13 cellular contexts compared by ENCODE assay signal in genomic region chr13:73056054-73056962, GRCh38. TPM values are rescaled to one million over a fixed set of nuclear protein-coding genes. Genes with fewer than 3 reads are reported as not detected.
A peak's percentile ranks its signal among the peaks of the same experiment; 100 is the strongest.
DNase-seq lines count a peak whose midpoint lies in the region; ATAC-seq and TF ChIP-seq lines count a peak whose summit lies in the region.
"Had no signal": no experiment of that assay in that cellular context is flagged by ENCODE, and none has a peak within 500 bp of the region (broad histone marks: within the 10 kb centered on the region; RNA-seq: fewer than 3 reads in every experiment).

No MANE protein-coding gene starts in this region.

- no peaks in the 10 kb centered on the region for H3K27me3 ChIP-seq in PC-9 (ENCODE audit: insufficient read depth, low read depth)
- no peaks in the 10 kb centered on the region for H3K27me3 ChIP-seq in fibroblast of lung (ENCODE audit: control insufficient read depth, insufficient read depth, low read length)

- ATAC-seq in HG03108 (IDR thresholded peaks at IDR 0.05; ENCODE audit: unreplicated experiment) (no peak), left cardiac atrium (no peak)

- H3K9me3 ChIP-seq in PC-9 (ENCODE audit: insufficient read depth, low read depth) (no peaks in the 10 kb centered on the region), fibroblast of lung (ENCODE audit: control insufficient read depth, insufficient read depth, low read depth, low read length) (no peaks in the 10 kb centered on the region)

- DNase-seq in GM03348 (ENCODE audit: low spot score) (peak; percentile 42), PC-9 (peak; percentile 48 to 94), fibroblast of lung (ENCODE audit: low read depth in 2 of 2) (peak; percentile 49 to 98), retinal pigment epithelial cell (ENCODE audit: low read depth) (peak; percentile 98), NCI-H146 (lab: John Stamatoyannopoulos, UW) (no peak), left cardiac atrium (no peak), G401 (ENCODE audit: low spot score) (no peak)
- DNase-seq: activated T-cell treated with anti-CD3 and anti-CD28 coated beads, Interleukin-2, amount 50 U/mL, for 1 hour; cortex of kidney; DMS79 treated with DMSO at 0.1 percent for 48 hours; NCI-H774; retina had no signal

- H3K79me2 ChIP-seq in PC-9 (ENCODE audit: low read depth) (peaks cover 31% of the 10 kb centered on the region), fibroblast of lung (ENCODE audit: control insufficient read depth, insufficient read depth, low read length) (no peaks in the 10 kb centered on the region)

- H2AFZ ChIP-seq in PC-9 (no peak overlapping the region), fibroblast of lung (ENCODE audit: low read length) (no peak overlapping the region)

- H3K9ac ChIP-seq in fibroblast of lung (ENCODE audit: insufficient read depth, low read length) = no peak overlapping the region

- H4K20me1 ChIP-seq in PC-9 (ENCODE audit: insufficient read depth) (no peaks in the 10 kb centered on the region), fibroblast of lung (ENCODE audit: control insufficient read depth, extremely low read depth, insufficient read depth, low read length) (no peaks in the 10 kb centered on the region)

- POLR2A ChIA-PET in PC-9 (lab: Charles Lee; ENCODE audit: unreplicated experiment) = interaction anchor here (0.6 to 0.7 kb wide), 4 partner anchors 17 to 666 kb away, joined by 3 to 9 read pairs (median 6); no protein-coding TSS in a partner anchor

- no peaks in the 10 kb centered on the region for H3K9me2 ChIP-seq in PC-9 (ENCODE audit: insufficient read depth)

- H3K27ac ChIP-seq in PC-9 = peak overlapping the region; percentile 79
- no peak overlapping the region for H3K27ac ChIP-seq in fibroblast of lung (ENCODE audit: insufficient read depth, low read length)

- H3F3A ChIP-seq in PC-9 (ENCODE audit: insufficient read depth, low read depth) = peaks cover 30% of the 10 kb centered on the region

- H3K4me3 ChIP-seq in PC-9 (peak overlapping the region; percentile 30; the same call in 1 of the 2 replicates), fibroblast of lung (replicated peaks in 1 of 4; ENCODE audit: control extremely low read depth in 1 of 4, insufficient read depth in 1 of 4, low read depth in 3 of 4, low read length in 4 of 4) (no peak overlapping the region), retinal pigment epithelial cell (ENCODE audit: low read length) (peak overlapping the region; percentile 17)

- TF ChIP-seq CTCF in PC-9 (conservative IDR thresholded peaks at IDR 0.05) (no peak), fibroblast of lung (conservative IDR thresholded peaks at IDR 0.05 in 1 of 2, IDR thresholded peaks at IDR 0.05 in 1 of 2; ENCODE audit: low read depth in 1 of 2, low read length in 2 of 2) (no peak), retinal pigment epithelial cell (conservative IDR thresholded peaks at IDR 0.05; ENCODE audit: low read depth, low read length) (no peak)

- CTCF ChIA-PET in PC-9 (lab: Charles Lee) = interaction anchor here (0.5 to 0.6 kb wide), 2 partner anchors 7 to 43 kb away, joined by 7 to 10 read pairs; no protein-coding TSS in a partner anchor

- peaks cover 43% of the 10 kb centered on the region for H3K4me1 ChIP-seq in PC-9 (replicated peaks; ENCODE audit: insufficient read depth)
- H3K4me1 ChIP-seq in fibroblast of lung (ENCODE audit: control insufficient read depth, extremely low read depth, insufficient read depth, low read length) = no peaks in the 10 kb centered on the region

- BruUV-seq in PC-9 (replicated peaks; lab: Mats Ljungman, UMichigan) = no TSS peak

- H3K4me2 ChIP-seq in PC-9 (peak overlapping the region; percentile 67), fibroblast of lung (ENCODE audit: extremely low read depth, insufficient read depth, low read length) (peak overlapping the region; percentile 9)

- intact Hi-C loops in PC-9 (cut with micrococcal nuclease; ENCODE audit: unreplicated experiment) = loop anchor here (2.0 to 5.0 kb wide), 4 partner anchors 96 to 371 kb away; partner anchors contain the start of genes DIS3 and PIBF1
- intact Hi-C loops in left cardiac atrium (cut with DNase I) = no loop called here

- in situ Hi-C loops in G401 (cut with HindIII; ENCODE audit: low sequenced_read_pairs) = no loop called here

- H3K36me3 ChIP-seq in PC-9 (ENCODE audit: low read depth) (peaks cover 6% of the 10 kb centered on the region; the same call in 1 of the 2 replicates), fibroblast of lung (ENCODE audit: control insufficient read depth, insufficient read depth, low read length) (no peaks in the 10 kb centered on the region)

RNA-seq across cellular contexts. Expression of gene KLF5, which starts 2.5 kb away (rescaled TPM):
- total RNA-seq in PC-9 (2021) (54.3 and 65.9 TPM in 2 replicates), fibroblast of lung (0.26 and 0.83 TPM in 2 replicates), left cardiac atrium (under 1 TPM; 0.73 to 0.82 TPM)
- polyA plus RNA-seq in fibroblast of lung = 3.3 and 6.6 TPM in 2 replicates
- polyA plus RNA-seq in fibroblast of lung (2012) = 1.6 and 2.7 TPM in 2 replicates
- polyA minus RNA-seq in fibroblast of lung (ENCODE audit: low replicate concordance) = 1.1 and 7.5 TPM in 2 replicates
- not detected in 2 replicates for total RNA-seq in G401 (2014; rRNA removed; shearing (Covaris generic))

Comparison
In these comparisons a context has a peak if more than half of its experiments do, and no peak if none do; other contexts are left out.
1. DNase-seq: peak in GM03348 (single experiment), PC-9 (2 of 2), fibroblast of lung (2 of 2) and retinal pigment epithelial cell (single experiment); none in NCI-H146 (single experiment), left cardiac atrium (single experiment) and G401 (single experiment).
2. H3K4me3 ChIP-seq: peak in PC-9 (single experiment) and retinal pigment epithelial cell (single experiment); none in fibroblast of lung (0 of 4).
3. RNA of gene KLF5, which starts 2.5 kb away (total RNA-seq): 54.3 to 65.9 TPM in PC-9; 0.26 to 0.83 TPM in fibroblast of lung, 0.73 to 0.82 TPM in left cardiac atrium and not detected in G401; every median in the first group is over 10 times any median in the second.